In the genomic region with DNA sequence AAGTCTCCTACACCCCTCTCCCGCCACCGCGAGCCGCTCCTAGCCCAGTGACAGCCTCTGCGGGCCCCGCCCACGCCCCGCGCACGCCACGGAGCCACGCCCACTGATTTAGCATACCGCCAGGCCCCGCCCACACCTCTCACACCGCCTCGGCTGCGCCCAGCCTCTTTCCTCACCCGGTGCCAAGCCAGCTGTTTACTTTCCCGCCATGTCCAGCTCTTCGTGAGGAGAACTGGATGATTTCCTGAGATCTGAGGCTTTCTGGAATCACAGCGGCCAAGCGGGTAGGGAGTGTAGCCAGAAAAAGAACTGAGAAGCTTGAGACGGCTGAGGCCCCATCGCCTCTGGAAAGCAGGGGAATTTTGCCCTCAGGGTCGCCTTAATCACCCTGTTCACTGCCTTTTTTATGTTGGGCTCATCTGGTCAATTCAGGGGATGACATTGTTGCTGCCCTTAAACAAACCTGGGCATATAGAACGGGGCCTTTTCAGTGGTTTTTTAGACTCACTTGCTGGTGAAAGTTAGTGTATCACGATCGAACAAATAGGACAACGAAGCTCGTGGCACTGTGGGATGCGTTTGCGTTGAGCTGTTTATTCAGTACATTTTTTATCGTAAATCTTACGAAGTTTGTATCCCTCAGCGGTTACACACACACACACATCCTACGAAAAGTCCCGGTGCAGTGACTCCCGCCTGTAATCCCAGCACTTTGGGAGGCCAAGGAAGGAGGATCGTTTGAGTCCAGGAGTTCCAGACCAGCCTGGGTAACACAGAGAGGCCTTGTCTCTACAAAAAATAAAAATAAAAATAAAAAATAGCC, we compare ENCODE assay signal across 8 cellular contexts. TPM values are rescaled to one million over a fixed set of nuclear protein-coding genes. Genes with fewer than 3 reads are reported as not detected.
A peak's percentile ranks its signal among the peaks of the same experiment; 100 is the strongest.
DNase-seq lines count a peak whose midpoint lies in the region; ATAC-seq and TF ChIP-seq lines count a peak whose summit lies in the region.

A gene with protein sequence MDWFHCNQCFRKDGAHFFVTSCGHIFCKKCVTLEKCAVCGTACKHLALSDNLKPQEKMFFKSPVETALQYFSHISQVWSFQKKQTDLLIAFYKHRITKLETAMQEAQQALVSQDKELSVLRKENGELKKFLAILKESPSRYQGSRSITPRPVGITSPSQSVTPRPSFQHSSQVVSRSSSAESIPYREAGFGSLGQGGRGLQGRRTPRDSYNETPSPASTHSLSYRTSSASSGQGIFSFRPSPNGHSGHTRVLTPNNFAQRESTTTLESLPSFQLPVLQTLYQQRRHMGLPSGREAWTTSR (plus strand): TSS at position 165 of the 823 bp plus-strand sequence. CDS start 2,410 bp downstream, outside the sequence.

- no peak within 1 kb of the TSS for H3K18ac ChIP-seq in trophoblast cell (ENCODE audit: low read length)

- TF ChIP-seq CTCF in AG04450 (IDR thresholded peaks at IDR 0.05; ENCODE audit: low read depth, low read length), result no peak
- no peak for TF ChIP-seq CTCF in adrenal gland (IDR thresholded peaks at IDR 0.05)
- TF ChIP-seq CTCF in tibial artery (IDR thresholded peaks at IDR 0.05), result no peak

- H2BK120ac ChIP-seq in trophoblast cell (ENCODE audit: insufficient read depth, low read length, poor library complexity), result peak within 1 kb of the TSS; percentile 38

- CTCF ChIA-PET in AG04450 (lab: Charles Lee), result interaction anchor here (0.8 to 1.0 kb wide), 2 partner anchors 63 to 118 kb away, joined by 3 to 6 read pairs; no protein-coding TSS in a partner anchor

- peaks cover 11% of the 10 kb centered on the region for H3K27me3 Mint-ChIP-seq in T-helper 1 cell treated with Interleukin-12 subunit alpha and Interleukin-12 subunit beta and Interleukin-4 antibody, amounts not matched to agents 30 μg/mL and 1 μg/mL, for 36 hours (ENCODE audit: low read depth)

- H3K36me3 ChIP-seq in adrenal gland (replicated peaks in 1 of 2), result no peaks in the 10 kb centered on the region
- H3K36me3 ChIP-seq in trophoblast cell (ENCODE audit: control insufficient read depth in 1 of 2, insufficient read depth in 2 of 2, low read length in 2 of 2), result no peaks in the 10 kb centered on the region
- no peaks in the 10 kb centered on the region for H3K36me3 ChIP-seq in tibial artery

- peaks cover 5% of the 10 kb centered on the region for H3K4me1 Mint-ChIP-seq in T-helper 1 cell treated with Interleukin-12 subunit alpha and Interleukin-12 subunit beta and Interleukin-4 antibody, amounts not matched to agents 30 μg/mL and 1 μg/mL, for 36 hours (ENCODE audit: low read depth)

- H3K79me1 ChIP-seq in trophoblast cell (ENCODE audit: low read length), result peaks cover 3% of the 10 kb centered on the region

- H3K14ac ChIP-seq in trophoblast cell (ENCODE audit: low read length), result no peak within 1 kb of the TSS

- H3K4me1 ChIP-seq in adrenal gland (replicated peaks in 1 of 2) (peaks cover 0 to 5% of the 10 kb centered on the region in 2 donors), trophoblast cell (ENCODE audit: control insufficient read depth in 1 of 2, insufficient read depth in 2 of 2, low read length in 2 of 2) (no peaks in the 10 kb centered on the region), tibial artery (peaks cover 0 to 7% (median 0%) of the 10 kb centered on the region in 4 donors)

- DNase-seq in AG04450 (ENCODE audit: low read depth, low spot score) (no peak), NCI-H1105 treated with DMSO at 0.1 percent for 48 hours (lab: John Stamatoyannopoulos, UW) (peak; percentile 86), adrenal gland (peak; percentile 75 to 90 (median 85)), left cardiac atrium (peak; percentile 94), trophoblast cell (peak; percentile 88 to 93), tibial artery (peak; percentile 92)

- H3K79me2 ChIP-seq in trophoblast cell (ENCODE audit: control insufficient read depth, insufficient read depth, low read length, poor library complexity), result no peaks in the 10 kb centered on the region

- H3K9me3 ChIP-seq in AG04450 (ENCODE audit: control insufficient read depth, insufficient read depth, low read length) (no peaks in the 10 kb centered on the region), adrenal gland (replicated peaks in 1 of 3) (no peaks in the 10 kb centered on the region), trophoblast cell (ENCODE audit: insufficient read depth, low read depth, low read length) (no peaks in the 10 kb centered on the region), tibial artery (no peaks in the 10 kb centered on the region)

- POLR2A ChIA-PET in AG04450 (lab: Yijun Ruan, JAX), result no interaction called here

- WGBS in adrenal gland, 4 donors, result 27 to 39% (median 30%) methylated on average over 31 to 39 of the region's 39 CpGs
- no CpG with 5 or more reads among the region's 39 CpGs for WGBS in trophoblast cell (ENCODE audit: extremely low coverage, insufficient coverage, insufficient read length)

- H4K91ac ChIP-seq in trophoblast cell (ENCODE audit: low read depth, low read length), result no peak within 1 kb of the TSS

- peak within 1 kb of the TSS; percentile 50 for H2AFZ ChIP-seq in trophoblast cell (ENCODE audit: insufficient read depth, low read length, poor library complexity)

- H3K23ac ChIP-seq in trophoblast cell (ENCODE audit: low read length), result no peak within 1 kb of the TSS

- no peak within 1 kb of the TSS for H4K8ac ChIP-seq in trophoblast cell (ENCODE audit: low read depth, low read length)

- no peaks in the 10 kb centered on the region for H3K9me3 Mint-ChIP-seq in T-helper 1 cell treated with Interleukin-12 subunit alpha and Interleukin-12 subunit beta and Interleukin-4 antibody, amounts not matched to agents 30 μg/mL and 1 μg/mL, for 36 hours

- no peak within 1 kb of the TSS for H2AK5ac ChIP-seq in trophoblast cell (ENCODE audit: low read length)

- no peak for TF ChIP-seq POLR2A in adrenal gland (IDR thresholded peaks at IDR 0.05)

- H3K27ac Mint-ChIP-seq in T-helper 1 cell treated with Interleukin-12 subunit alpha and Interleukin-12 subunit beta and Interleukin-4 antibody, amounts not matched to agents 30 μg/mL and 1 μg/mL, for 36 hours, result no peak within 1 kb of the TSS

- H3K4me3 Mint-ChIP-seq in T-helper 1 cell treated with Interleukin-12 subunit alpha and Interleukin-12 subunit beta and Interleukin-4 antibody, amounts not matched to agents 30 μg/mL and 1 μg/mL, for 36 hours, result peak within 1 kb of the TSS; percentile 31

- H3K4ac ChIP-seq in trophoblast cell (ENCODE audit: low read depth, low read length), result no peak within 1 kb of the TSS

- no peak within 1 kb of the TSS for H3K9ac ChIP-seq in trophoblast cell (ENCODE audit: low read length)

- H2BK5ac ChIP-seq in trophoblast cell (ENCODE audit: low read depth, low read length, poor library complexity), result no peak within 1 kb of the TSS

- H3K4me2 ChIP-seq in trophoblast cell (ENCODE audit: low read length), result peak within 1 kb of the TSS; percentile 61

- intact Hi-C loops in adrenal gland (cut with DNase I) (no loop called here), left cardiac atrium (cut with DNase I) (no loop called here), tibial artery (cut with DNase I; ENCODE audit: low total_unique reads) (no loop called here)

- H3K27ac ChIP-seq in AG04450 (ENCODE audit: low read depth, low read length) (no peak within 1 kb of the TSS), adrenal gland (peak within 1 kb of the TSS in 1 of 5 donors; percentile 20), trophoblast cell (ENCODE audit: low read depth, low read length) (no peak within 1 kb of the TSS), tibial artery (peak within 1 kb of the TSS; percentile 3 to 60)

- no peaks in the 10 kb centered on the region for H3K36me3 Mint-ChIP-seq in T-helper 1 cell treated with Interleukin-12 subunit alpha and Interleukin-12 subunit beta and Interleukin-4 antibody, amounts not matched to agents 30 μg/mL and 1 μg/mL, for 36 hours (ENCODE audit: low read depth)

- H3K4me3 ChIP-seq in AG04450 (ENCODE audit: low read depth, low read length) (peak within 1 kb of the TSS; percentile 39), adrenal gland (peak within 1 kb of the TSS in 1 of 4 donors; percentile 52), trophoblast cell (ENCODE audit: low read depth, low read length) (no peak within 1 kb of the TSS), tibial artery (peak within 1 kb of the TSS; percentile 31 to 35)

- H3K27me3 ChIP-seq in AG04450 (ENCODE audit: control insufficient read depth, insufficient read depth, low read length), result peaks cover 4% of the 10 kb centered on the region
- H3K27me3 ChIP-seq in adrenal gland, result no peaks in the 10 kb centered on the region
- H3K27me3 ChIP-seq in trophoblast cell (ENCODE audit: insufficient read depth, low read length), result no peaks in the 10 kb centered on the region
- no peaks in the 10 kb centered on the region for H3K27me3 ChIP-seq in tibial artery

- ATAC-seq in GM19463 (IDR thresholded peaks at IDR 0.05; ENCODE audit: unreplicated experiment) (peak; percentile 95), left cardiac atrium (peak; percentile 98 to 100)

- H2BK12ac ChIP-seq in trophoblast cell (ENCODE audit: low read length), result peak within 1 kb of the TSS; percentile 19

- no peak within 1 kb of the TSS for H4K12ac ChIP-seq in trophoblast cell (ENCODE audit: low read depth, low read length)

RNA-seq across cellular contexts. Expression of the gene that starts here (rescaled TPM):
- not detected in 2 replicates for polyA plus RNA-seq in AG04450 (2011; rRNA removed)
- not detected in 2 replicates for polyA minus RNA-seq in AG04450 (2011; rRNA and poly(A)+ RNA removed)
- not detected for total RNA-seq in adrenal gland
- not detected for polyA plus RNA-seq in adrenal gland
- total RNA-seq in left cardiac atrium, result not detected
- 0.05 and 0.29 TPM in 2 replicates for polyA plus RNA-seq in trophoblast cell (2013)

Comparison
In these comparisons a context has a peak if more than half of its experiments do, and no peak if none do; other contexts are left out.
1. Peak in DNase-seq in adrenal gland; RNA of the gene not detected or under 1 TPM.
2. Peak in DNase-seq and ATAC-seq in left cardiac atrium; RNA of the gene not detected or under 1 TPM.
3. H3K27ac ChIP-seq: peak in tibial artery (2 of 2); none in AG04450 (single experiment) and trophoblast cell (single experiment).